ENCODE assay signal across 17 cellular contexts in the genomic region with DNA sequence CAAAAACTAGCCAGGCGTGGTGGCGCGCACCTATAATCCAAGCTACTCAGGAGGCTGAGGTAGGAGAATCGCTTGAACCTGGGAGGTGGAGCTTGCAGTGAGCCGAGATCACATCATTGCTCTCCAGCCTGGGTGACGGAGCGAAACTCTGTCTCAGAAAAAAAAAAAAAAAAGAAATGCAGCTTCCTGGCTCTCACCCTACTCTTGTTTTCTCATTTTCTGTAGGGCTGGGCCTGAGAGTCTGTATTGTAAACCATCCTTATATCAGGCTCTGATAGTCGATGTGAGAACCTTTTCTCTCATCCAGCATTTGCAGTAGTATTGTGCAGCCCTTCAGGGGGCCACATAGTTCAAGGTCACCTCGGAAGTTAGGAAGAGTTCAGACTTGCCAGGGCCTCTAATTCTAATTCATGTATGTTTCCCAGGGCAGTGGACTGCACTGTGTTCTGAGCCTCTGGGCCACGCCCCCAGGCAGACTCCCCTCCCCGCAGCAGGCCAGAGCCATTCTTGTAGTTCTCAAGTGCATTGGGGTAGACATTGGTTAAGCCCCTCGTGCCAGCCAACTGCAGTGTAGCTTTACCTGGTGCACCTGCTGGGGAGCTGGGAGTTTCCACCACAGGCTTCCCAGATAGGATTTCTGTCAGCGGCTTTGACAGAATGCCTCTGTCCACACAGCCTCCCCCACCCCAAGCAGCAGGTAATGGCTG. TPM values are rescaled to one million over a fixed set of nuclear protein-coding genes. Genes with fewer than 3 reads are reported as not detected.
DNase-seq lines count a peak whose midpoint lies in the region; ATAC-seq, FAIRE-seq and TF ChIP-seq lines count a peak whose summit lies in the region.
"Had no signal": no experiment of that assay in that cellular context is flagged by ENCODE, and none has a peak within 500 bp of the region (broad histone marks: within the 10 kb centered on the region; RNA-seq: fewer than 3 reads in every experiment).

No MANE protein-coding gene starts in this region.

- H3K27ac Mint-ChIP-seq in activated T-cell treated with anti-CD3 and anti-CD28 coated beads, Interleukin-2, amount 50 U/mL, for 24 hours, result peak overlapping the region; percentile 63
- peak overlapping the region; percentile 93 for H3K27ac Mint-ChIP-seq in activated CD8-positive, alpha-beta T cell treated with anti-CD3 and anti-CD28 coated beads for 36 hours
- H3K27ac Mint-ChIP-seq in stimulated activated naive CD8-positive, alpha-beta T cell treated with anti-CD3 and anti-CD28 coated beads, Interleukin-15, amount 100 ng/mL, for 72 hours, result peak overlapping the region in 1 of 2 donors; percentile 90

- H3K4me1 ChIP-seq in kidney (ENCODE audit: control insufficient read depth in 1 of 2, insufficient read depth in 1 of 2, low read depth in 1 of 2, low read length in 2 of 2), result peaks cover 12 to 23% of the 10 kb centered on the region in 2 donors

- POLR2A ChIA-PET in activated CD8-positive, alpha-beta T cell treated with anti-CD3 and anti-CD28 coated beads for 36 hours (lab: Charles Lee), result interaction anchor here (0.6 to 1.8 kb wide), 4 partner anchors 8 to 38 kb away, joined by 3 to 5 read pairs (median 4); no protein-coding TSS in a partner anchor
- POLR2A ChIA-PET in GM10248 (lab: Yijun Ruan, JAX), result no interaction called here

- H3K4me3 ChIP-seq in kidney (ENCODE audit: low read length in 2 of 2), result no peak overlapping the region
- H3K4me3 ChIP-seq: skin epidermis had no signal

- H3K27ac ChIP-seq in kidney (ENCODE audit: low read depth in 2 of 2, low read length in 2 of 2), result peak overlapping the region; percentile 14 to 49

- no peak for DNase-seq in activated T-cell treated with anti-CD3 and anti-CD28 coated beads, Interleukin-2, amount 50 U/mL, for 24 hours
- no peak for DNase-seq in activated T-cell treated with anti-CD3 and anti-CD28 coated beads, Interleukin-2, amount 50 U/mL, for 1 hour
- peak; percentile 40 for DNase-seq in activated CD8-positive, alpha-beta T cell treated with anti-CD3 and anti-CD28 coated beads for 36 hours
- DNase-seq in kidney (no peak), GM10248 (ENCODE audit: extremely low spot score) (no peak), AML-193 (lab: John Stamatoyannopoulos, UW) (no peak)
- no peak for DNase-seq in stimulated activated naive CD8-positive, alpha-beta T cell treated with anti-CD3 and anti-CD28 coated beads, Interleukin-15, amount 100 ng/mL, for 72 hours
- DNase-seq: H9, KG1, naive B cell, NCI-H1436 treated with DMSO at 0.1 percent for 48 hours, NCI-H82, SHP77, substantia nigra had no signal

- no peak for TF ChIP-seq CTCF in activated CD8-positive, alpha-beta T cell treated with anti-CD3 and anti-CD28 coated beads for 36 hours (IDR thresholded peaks at IDR 0.05)
- TF ChIP-seq CTCF in kidney (IDR thresholded peaks at IDR 0.05; ENCODE audit: borderline replicate concordance, extremely low read depth, insufficient read depth) (no peak), GM10248 (IDR thresholded peaks at IDR 0.05; ENCODE audit: control extremely low read depth, extremely low read depth, low read depth, missing control alignments) (no peak)

- H3K27me3 Mint-ChIP-seq in activated T-cell treated with anti-CD3 and anti-CD28 coated beads, Interleukin-2, amount 50 U/mL, for 24 hours, result no peaks in the 10 kb centered on the region
- no peaks in the 10 kb centered on the region for H3K27me3 Mint-ChIP-seq in activated CD8-positive, alpha-beta T cell treated with anti-CD3 and anti-CD28 coated beads for 36 hours
- no peaks in the 10 kb centered on the region for H3K27me3 Mint-ChIP-seq in stimulated activated naive CD8-positive, alpha-beta T cell treated with anti-CD3 and anti-CD28 coated beads, Interleukin-15, amount 100 ng/mL, for 72 hours
- H3K27me3 Mint-ChIP-seq: naive B cell had no signal

- CTCF ChIA-PET in activated CD8-positive, alpha-beta T cell treated with anti-CD3 and anti-CD28 coated beads for 36 hours (lab: Charles Lee), result interaction anchor here (1.2 to 1.5 kb wide), 2 partner anchors 12 to 31 kb away, joined by 3 to 7 read pairs; no protein-coding TSS in a partner anchor
- CTCF ChIA-PET in GM10248 (lab: Yijun Ruan, JAX), result interaction anchor here (0.9 to 1.5 kb wide), 4 partner anchors 9 to 29 kb away, joined by 3 to 4 read pairs (median 3); no protein-coding TSS in a partner anchor

- FAIRE-seq in kidney (lab: Jason Lieb, UNC), result no peak

- ATAC-seq in activated CD8-positive, alpha-beta T cell treated with anti-CD3 and anti-CD28 coated beads for 36 hours, result peak; percentile 22
- peak; percentile 48 for ATAC-seq in stimulated activated naive CD8-positive, alpha-beta T cell treated with anti-CD3 and anti-CD28 coated beads, Interleukin-15, amount 100 ng/mL, for 72 hours
- ATAC-seq in GM18870 (IDR thresholded peaks at IDR 0.05; ENCODE audit: unreplicated experiment), result no peak
- ATAC-seq: left lobe of liver had no signal

- H3K36me3 ChIP-seq in kidney (ENCODE audit: control insufficient read depth in 1 of 2, insufficient read depth in 2 of 2, low read length in 2 of 2), result no peaks in the 10 kb centered on the region

- no peaks in the 10 kb centered on the region for H3K9me3 Mint-ChIP-seq in activated T-cell treated with anti-CD3 and anti-CD28 coated beads, Interleukin-2, amount 50 U/mL, for 24 hours
- H3K9me3 Mint-ChIP-seq in activated CD8-positive, alpha-beta T cell treated with anti-CD3 and anti-CD28 coated beads for 36 hours, result no peaks in the 10 kb centered on the region
- H3K9me3 Mint-ChIP-seq in stimulated activated naive CD8-positive, alpha-beta T cell treated with anti-CD3 and anti-CD28 coated beads, Interleukin-15, amount 100 ng/mL, for 72 hours, result no peaks in the 10 kb centered on the region
- H3K9me3 Mint-ChIP-seq: H9, naive B cell had no signal

- no peak overlapping the region for H3K9ac ChIP-seq in kidney (ENCODE audit: low read length in 2 of 2)

- no peaks in the 10 kb centered on the region for H3K36me3 Mint-ChIP-seq in activated T-cell treated with anti-CD3 and anti-CD28 coated beads, Interleukin-2, amount 50 U/mL, for 24 hours (ENCODE audit: low read depth)
- H3K36me3 Mint-ChIP-seq in activated CD8-positive, alpha-beta T cell treated with anti-CD3 and anti-CD28 coated beads for 36 hours (ENCODE audit: low read depth), result peaks cover 4% of the 10 kb centered on the region
- H3K36me3 Mint-ChIP-seq: naive B cell had no signal

- peaks cover 43% of the 10 kb centered on the region for H3K4me1 Mint-ChIP-seq in activated T-cell treated with anti-CD3 and anti-CD28 coated beads, Interleukin-2, amount 50 U/mL, for 24 hours (ENCODE audit: low read depth)
- peaks cover 47% of the 10 kb centered on the region for H3K4me1 Mint-ChIP-seq in activated CD8-positive, alpha-beta T cell treated with anti-CD3 and anti-CD28 coated beads for 36 hours (ENCODE audit: low read depth)
- peaks cover 66% of the 10 kb centered on the region for H3K4me1 Mint-ChIP-seq in stimulated activated naive CD8-positive, alpha-beta T cell treated with anti-CD3 and anti-CD28 coated beads, Interleukin-15, amount 100 ng/mL, for 72 hours

- no peak overlapping the region for H3K4me3 Mint-ChIP-seq in activated T-cell treated with anti-CD3 and anti-CD28 coated beads, Interleukin-2, amount 50 U/mL, for 24 hours
- H3K4me3 Mint-ChIP-seq in activated CD8-positive, alpha-beta T cell treated with anti-CD3 and anti-CD28 coated beads for 36 hours, result no peak overlapping the region
- H3K4me3 Mint-ChIP-seq in stimulated activated naive CD8-positive, alpha-beta T cell treated with anti-CD3 and anti-CD28 coated beads, Interleukin-15, amount 100 ng/mL, for 72 hours, result peak overlapping the region in 1 of 2 donors; percentile 35
- H3K4me3 Mint-ChIP-seq: H9, naive B cell had no signal

- no peaks in the 10 kb centered on the region for H3K9me3 ChIP-seq in kidney (ENCODE audit: control insufficient read depth in 1 of 2, low read length in 2 of 2)

- intact Hi-C loops in activated CD8-positive, alpha-beta T cell treated with anti-CD3 and anti-CD28 coated beads for 36 hours (cut with micrococcal nuclease), result no loop called here
- intact Hi-C loops in kidney (cut with DNase I), result no loop called here

RNA-seq across cellular contexts. Expression of a gene that starts 38.3 kb away (rescaled TPM):
- total RNA-seq in activated CD8-positive, alpha-beta T cell treated with anti-CD3 and anti-CD28 coated beads for 36 hours, result 100 to 1,000 TPM; 186 to 190 TPM
- 75.9 TPM for total RNA-seq in kidney
- 57.7 TPM for polyA plus RNA-seq in kidney (ENCODE audit: insufficient read depth, low read depth, low replicate concordance)
